11 cellular contexts compared by ENCODE assay signal in the genomic region with DNA sequence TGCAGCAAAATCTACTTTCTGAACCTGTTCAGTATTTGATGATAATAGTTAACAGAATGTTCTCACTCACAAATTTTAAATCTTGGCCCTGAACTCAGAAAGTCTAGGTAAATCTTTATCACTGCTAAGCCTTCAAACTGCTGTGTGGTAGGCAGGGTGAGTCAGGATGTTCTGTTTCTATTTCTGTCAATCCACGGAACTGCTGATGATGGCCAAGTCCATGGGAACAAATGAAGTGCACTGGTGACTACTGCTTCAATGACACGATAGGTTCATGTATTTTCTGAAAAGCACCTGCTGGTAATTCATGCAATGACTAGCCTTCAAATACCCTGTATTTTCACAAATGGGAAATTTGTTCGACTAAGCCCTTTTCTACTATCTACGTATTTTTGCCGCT. TPM values are rescaled to one million over a fixed set of nuclear protein-coding genes. Genes with fewer than 3 reads are reported as not detected.
A peak's percentile ranks its signal among the peaks of the same experiment; 100 is the strongest.
DNase-seq lines count a peak whose midpoint lies in the region; TF ChIP-seq lines count a peak whose summit lies in the region.
"Had no signal": no experiment of that assay in that cellular context is flagged by ENCODE, and none has a peak within 500 bp of the region (broad histone marks: within the 10 kb centered on the region; RNA-seq: fewer than 3 reads in every experiment).

No MANE protein-coding gene starts in this region.

- H3K4me2 ChIP-seq in smooth muscle cell: peak overlapping the region; percentile 3

- no peak overlapping the region for H3K4me3 ChIP-seq in smooth muscle cell

- H3K27ac Mint-ChIP-seq in activated naive CD4-positive, alpha-beta T cell treated with anti-CD3 and anti-CD28 coated beads, Interleukin-2, amount 50 U/mL, for 24 hours: peak overlapping the region; percentile 30

- 78% methylated on average over 5 of the region's 5 CpGs for WGBS in smooth muscle cell (ENCODE audit: low lambda C conversion rate)

- no peak overlapping the region for H3K9ac ChIP-seq in smooth muscle cell (ENCODE audit: low read depth)

- H3K36me3 ChIP-seq in smooth muscle cell (ENCODE audit: low read depth): peaks cover 9% of the 10 kb centered on the region

- no peak for TF ChIP-seq CTCF in smooth muscle cell (IDR thresholded peaks at IDR 0.05; ENCODE audit: borderline replicate concordance, insufficient read depth, poor library complexity, severe bottlenecking)

- no peak overlapping the region for H2AFZ ChIP-seq in smooth muscle cell (ENCODE audit: low read depth)

- peaks cover 4% of the 10 kb centered on the region for H3F3A ChIP-seq in smooth muscle cell (ENCODE audit: low read depth)

- peaks cover 10% of the 10 kb centered on the region for H3K4me1 Mint-ChIP-seq in activated naive CD4-positive, alpha-beta T cell treated with anti-CD3 and anti-CD28 coated beads, Interleukin-2, amount 50 U/mL, for 24 hours

- H3K27me3 ChIP-seq in smooth muscle cell (ENCODE audit: low read depth): no peaks in the 10 kb centered on the region

- H3K4me3 Mint-ChIP-seq in activated naive CD4-positive, alpha-beta T cell treated with anti-CD3 and anti-CD28 coated beads, Interleukin-2, amount 50 U/mL, for 24 hours: no peak overlapping the region
- H3K4me3 Mint-ChIP-seq: naive thymus-derived CD4-positive, alpha-beta T cell had no signal

- H3K9me3 Mint-ChIP-seq in activated naive CD4-positive, alpha-beta T cell treated with anti-CD3 and anti-CD28 coated beads, Interleukin-2, amount 50 U/mL, for 24 hours: no peaks in the 10 kb centered on the region
- H3K9me3 Mint-ChIP-seq: naive thymus-derived CD4-positive, alpha-beta T cell had no signal

- H3K4me1 ChIP-seq in smooth muscle cell (ENCODE audit: low read depth): no peaks in the 10 kb centered on the region

- H3K9me3 ChIP-seq in smooth muscle cell (replicated peaks; ENCODE audit: low read depth): no peaks in the 10 kb centered on the region

- H4K20me1 ChIP-seq in smooth muscle cell (ENCODE audit: low read depth): no peaks in the 10 kb centered on the region

- DNase-seq in activated naive CD4-positive, alpha-beta T cell (lab: John Stamatoyannopoulos, UW): no peak
- DNase-seq in RKO (ENCODE audit: low spot score): peak; percentile 94
- DNase-seq in epithelial cell of prostate (ENCODE audit: low read depth, low spot score): peak; percentile 68
- DNase-seq in smooth muscle cell (lab: John Stamatoyannopoulos, UW; ENCODE audit: unreplicated experiment): no peak
- DNase-seq in SW480 (ENCODE audit: low spot score): no peak
- no peak for DNase-seq in OCI-M2 (lab: John Stamatoyannopoulos, UW; ENCODE audit: unreplicated experiment)
- no peak for DNase-seq in NCI-H2171 (lab: John Stamatoyannopoulos, UW)
- DNase-seq: COR-L47; Kasumi-1; naive thymus-derived CD4-positive, alpha-beta T cell had no signal

- peaks cover 5% of the 10 kb centered on the region for H3K36me3 Mint-ChIP-seq in activated naive CD4-positive, alpha-beta T cell treated with anti-CD3 and anti-CD28 coated beads, Interleukin-2, amount 50 U/mL, for 24 hours

- H3K27me3 Mint-ChIP-seq in activated naive CD4-positive, alpha-beta T cell treated with anti-CD3 and anti-CD28 coated beads, Interleukin-2, amount 50 U/mL, for 24 hours: no peaks in the 10 kb centered on the region
- H3K27me3 Mint-ChIP-seq: naive thymus-derived CD4-positive, alpha-beta T cell had no signal

- peak overlapping the region; percentile 84 for H3K27ac ChIP-seq in epithelial cell of prostate
- H3K27ac ChIP-seq in smooth muscle cell (ENCODE audit: low read depth): peak overlapping the region; percentile 79

- H3K79me2 ChIP-seq in smooth muscle cell (ENCODE audit: low read depth): no peaks in the 10 kb centered on the region

RNA-seq across cellular contexts. Expression of a gene that starts 14.2 kb away (rescaled TPM):
- 28.0 and 92.5 TPM in 2 replicates for total RNA-seq in smooth muscle cell
- 43.6 and 45.1 TPM in 2 replicates for polyA plus RNA-seq in smooth muscle cell

RNA-seq across cellular contexts. Expression of a gene that starts 33.0 kb away (rescaled TPM):
- total RNA-seq in smooth muscle cell: 53.1 and 61.8 TPM in 2 replicates
- polyA plus RNA-seq in smooth muscle cell: 43.8 and 47.3 TPM in 2 replicates

Comparison
In these comparisons a context has a peak if more than half of its experiments do, and no peak if none do; other contexts are left out.
1. DNase-seq: peak in RKO (single experiment) and epithelial cell of prostate (single experiment); none in activated naive CD4-positive, alpha-beta T cell (0 of 4), smooth muscle cell (single experiment), SW480 (single experiment), OCI-M2 (single experiment) and NCI-H2171 (single experiment).